18 cellular contexts compared by ENCODE assay signal in the genomic region with DNA sequence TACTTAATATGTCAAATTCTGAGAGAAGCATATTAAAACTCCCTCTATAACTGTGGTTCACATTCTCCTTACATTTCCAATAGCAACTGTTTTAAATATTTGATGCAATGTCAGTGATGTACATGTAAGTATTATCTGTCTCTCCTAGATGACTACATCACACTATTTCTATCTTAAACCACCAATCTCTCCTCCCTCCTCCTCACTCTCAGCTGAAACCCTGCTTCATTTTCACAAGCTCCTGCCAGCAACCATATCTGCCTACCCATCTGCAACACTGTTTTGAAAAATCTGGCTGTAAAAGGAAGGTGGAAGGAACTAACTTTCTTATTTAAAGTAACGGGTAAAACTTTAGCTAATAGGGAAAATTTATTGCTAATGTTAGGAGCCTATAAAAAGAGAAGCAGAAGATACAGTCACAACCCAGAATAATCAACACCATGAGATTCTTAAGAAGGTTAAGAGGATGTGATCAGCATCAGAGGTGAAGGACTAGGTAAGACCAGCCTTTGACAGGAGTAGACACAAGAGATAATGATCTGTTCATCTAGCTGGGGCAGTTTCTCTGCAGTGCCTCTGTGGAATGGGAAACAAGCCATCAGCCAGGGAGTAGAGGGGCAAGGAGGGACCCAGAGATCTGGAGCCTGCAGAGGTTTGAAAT.
"Had no signal": no experiment of that assay in that cellular context is flagged by ENCODE, and none has a peak within 500 bp of the region (broad histone marks: within the 10 kb centered on the region; RNA-seq: fewer than 3 reads in every experiment).

No MANE protein-coding gene starts in this region.

- H3K36me3 Mint-ChIP-seq: activated naive CD4-positive, alpha-beta T cell treated with anti-CD3 and anti-CD28 coated beads, Interleukin-2, amount 50 U/mL, for 72 hours; natural killer cell treated with Interleukin-12 subunit alpha and Interleukin-12 subunit beta and Interleukin-15 and Interleukin-18, amount 100 ng/mL, for 72 hours had no signal

- H3K27me3 ChIP-seq: gastroesophageal sphincter, spleen, stomach, suprapubic skin, upper lobe of left lung had no signal

- H3K4me3 ChIP-seq: coronary artery, gastroesophageal sphincter, SK-N-MC, spleen, stomach, suprapubic skin, upper lobe of left lung had no signal

- H3K36me3 ChIP-seq: gastroesophageal sphincter, spleen, stomach, suprapubic skin, upper lobe of left lung had no signal

- H3K27ac Mint-ChIP-seq: activated naive CD4-positive, alpha-beta T cell treated with anti-CD3 and anti-CD28 coated beads, Interleukin-2, amount 50 U/mL, for 72 hours; activated T-helper 1 cell treated with anti-CD3 and anti-CD28 coated beads, Interleukin-12 subunit alpha, Interleukin-12 subunit beta, Interleukin-2, Interleukin-4 antibody, amounts not matched to agents 30 ng/mL and 10 ng/mL and 1 ng/mL, durations not matched to agents 14 hours and 24 hours and 36 hours; natural killer cell treated with Interleukin-12 subunit alpha and Interleukin-12 subunit beta and Interleukin-15 and Interleukin-18, amount 100 ng/mL, for 72 hours; progenitor cell of endocrine pancreas had no signal

- H3K4me3 Mint-ChIP-seq: activated T-helper 1 cell treated with anti-CD3 and anti-CD28 coated beads, Interleukin-12 subunit alpha, Interleukin-12 subunit beta, Interleukin-2, Interleukin-4 antibody, amounts not matched to agents 30 ng/mL and 10 ng/mL and 1 ng/mL, durations not matched to agents 14 hours and 24 hours and 36 hours; natural killer cell treated with Interleukin-12 subunit alpha and Interleukin-12 subunit beta and Interleukin-15 and Interleukin-18, amount 100 ng/mL, for 72 hours had no signal

- DNase-seq: activated CD4-positive, CD25-positive, alpha-beta regulatory T cell treated with anti-CD3 and anti-CD28 coated beads, Interleukin-2, amount 50 U/mL, for 72 hours; amniotic stem cell; cerebellar nuclear complex; left ventricle myocardium superior; midbrain; spleen; stimulated activated CD4-positive, alpha-beta T cell treated with anti-CD3 and anti-CD28 coated beads, Interleukin-4, amount 100 ng/mL, for 1 hour; stomach; upper lobe of left lung had no signal

- H3K27me3 Mint-ChIP-seq: progenitor cell of endocrine pancreas had no signal

- H3K9me3 ChIP-seq: gastroesophageal sphincter, spleen, stomach, suprapubic skin, upper lobe of left lung had no signal

- H3K27ac ChIP-seq: gastroesophageal sphincter, SK-N-MC, spleen, stomach, suprapubic skin, upper lobe of left lung, VCaP had no signal

- ATAC-seq: gastroesophageal sphincter; left ventricle myocardium superior; natural killer cell treated with Interleukin-12 subunit alpha and Interleukin-12 subunit beta and Interleukin-15 and Interleukin-18, amount 100 ng/mL, for 72 hours had no signal

- H3K9me3 Mint-ChIP-seq: activated naive CD4-positive, alpha-beta T cell treated with anti-CD3 and anti-CD28 coated beads, Interleukin-2, amount 50 U/mL, for 72 hours; activated T-helper 1 cell treated with anti-CD3 and anti-CD28 coated beads, Interleukin-12 subunit alpha, Interleukin-12 subunit beta, Interleukin-2, Interleukin-4 antibody, amounts not matched to agents 30 ng/mL and 10 ng/mL and 1 ng/mL, durations not matched to agents 14 hours and 24 hours and 36 hours; natural killer cell treated with Interleukin-12 subunit alpha and Interleukin-12 subunit beta and Interleukin-15 and Interleukin-18, amount 100 ng/mL, for 72 hours had no signal

- H3K4me1 ChIP-seq: gastroesophageal sphincter, spleen, stomach, suprapubic skin, upper lobe of left lung had no signal
